Comparison of ENCODE assay signal across 21 cellular contexts in the genomic region with DNA sequence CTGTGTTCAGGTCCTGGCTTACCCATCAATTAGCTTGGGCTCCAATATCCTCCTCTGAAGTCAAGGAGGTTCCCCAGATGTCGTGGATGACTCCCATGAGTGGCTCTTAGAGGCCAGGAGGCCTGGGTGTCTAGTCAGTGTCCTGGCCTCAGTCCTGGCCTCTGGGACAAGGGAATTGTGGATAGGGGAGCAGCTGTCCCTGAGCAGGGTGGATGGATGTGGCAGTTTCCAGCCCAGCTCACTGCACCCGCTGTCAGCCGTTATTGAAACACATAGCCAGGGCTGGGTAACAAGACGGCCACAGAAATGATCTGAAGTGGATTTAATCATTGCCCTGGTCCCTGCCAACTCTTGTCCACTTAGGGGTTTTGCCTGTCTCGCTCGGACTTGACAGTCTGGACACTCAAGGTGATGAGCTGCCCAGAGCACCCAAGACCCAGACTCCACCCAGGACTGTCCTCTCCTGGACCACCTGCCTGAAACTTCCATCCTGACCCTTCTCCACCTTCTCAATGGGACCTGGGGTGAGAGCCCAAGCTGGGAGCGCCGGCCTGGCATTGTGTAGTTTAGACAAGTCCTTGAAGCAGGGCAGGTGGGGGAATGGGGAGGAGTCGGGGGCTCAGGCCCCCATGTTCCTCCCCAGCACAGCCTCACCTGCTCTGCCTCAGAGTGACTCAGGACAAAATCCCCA.
DNase-seq lines count a peak whose midpoint lies in the region; ATAC-seq and TF ChIP-seq lines count a peak whose summit lies in the region.
"Had no signal": no experiment of that assay in that cellular context is flagged by ENCODE, and none has a peak within 500 bp of the region (broad histone marks: within the 10 kb centered on the region; RNA-seq: fewer than 3 reads in every experiment).

No MANE protein-coding gene starts in this region.

- H3K27me3 Mint-ChIP-seq in CD4-positive, CD25-positive, alpha-beta regulatory T cell: peaks cover 15% of the 10 kb centered on the region
- H3K27me3 Mint-ChIP-seq in CD4-positive, alpha-beta memory T cell: peaks cover 0 to 5% of the 10 kb centered on the region in 2 donors
- peaks cover 29% of the 10 kb centered on the region for H3K27me3 Mint-ChIP-seq in chondrocyte (ENCODE audit: low read depth)

- POLR2A ChIA-PET in CD4-positive, alpha-beta memory T cell (lab: Charles Lee; ENCODE audit: partially characterized antibody): interaction anchor here (3.6 kb wide), 1 partner anchor 104 kb away, joined by 33 read pairs; no protein-coding TSS in a partner anchor

- H4K91ac ChIP-seq in neuronal stem cell (ENCODE audit: low read depth, low read length, poor library complexity): no peak overlapping the region

- CTCF ChIA-PET in CD4-positive, alpha-beta memory T cell (lab: Charles Lee; ENCODE audit: partially characterized antibody): interaction anchor here (1.0 to 1.6 kb wide), 2 partner anchors 14 to 116 kb away, joined by 3 to 5 read pairs; no protein-coding TSS in a partner anchor

- intact Hi-C loops in CD4-positive, alpha-beta memory T cell (cut with micrococcal nuclease): loop anchor here (5.0 kb wide), 1 partner anchor 104 kb away; no protein-coding TSS in a partner anchor

- H3K4me3 ChIP-seq in CD4-positive, CD25-positive, alpha-beta regulatory T cell (ENCODE audit: low read depth, low read length): no peak overlapping the region
- no peak overlapping the region for H3K4me3 ChIP-seq in CD4-positive, alpha-beta memory T cell (ENCODE audit: low read length in 2 of 2)
- no peak overlapping the region for H3K4me3 ChIP-seq in neuronal stem cell (ENCODE audit: low read length in 2 of 2)
- H3K4me3 ChIP-seq: PC-9 had no signal

- H3K4ac ChIP-seq in neuronal stem cell (ENCODE audit: low read length): no peak overlapping the region

- peaks cover 0 to 2% (median 0%) of the 10 kb centered on the region in 7 donors for H3K9me3 Mint-ChIP-seq in CD4-positive, CD25-positive, alpha-beta regulatory T cell
- H3K9me3 Mint-ChIP-seq in CD4-positive, alpha-beta memory T cell: no peaks in the 10 kb centered on the region
- no peaks in the 10 kb centered on the region for H3K9me3 Mint-ChIP-seq in chondrocyte (ENCODE audit: low read depth)

- H3K79me1 ChIP-seq in neuronal stem cell (ENCODE audit: low read depth, low read length): no peaks in the 10 kb centered on the region

- H2BK5ac ChIP-seq in neuronal stem cell (ENCODE audit: low read length): no peak overlapping the region

- no peaks in the 10 kb centered on the region for H3K36me3 ChIP-seq in CD4-positive, CD25-positive, alpha-beta regulatory T cell (ENCODE audit: control insufficient read depth, insufficient read depth, low read length)
- no peaks in the 10 kb centered on the region for H3K36me3 ChIP-seq in CD4-positive, alpha-beta memory T cell (ENCODE audit: insufficient read depth, low read length)
- no peaks in the 10 kb centered on the region for H3K36me3 ChIP-seq in neuronal stem cell (replicated peaks in 1 of 2; ENCODE audit: control insufficient read depth in 2 of 2, insufficient read depth in 2 of 2, low read length in 2 of 2)

- no peak overlapping the region for H3K4me2 ChIP-seq in neuronal stem cell (ENCODE audit: insufficient read depth, low read length, poor library complexity, severe bottlenecking)
- H3K4me2 ChIP-seq: KMS-11, PC-9 had no signal

- H3K18ac ChIP-seq in neuronal stem cell (ENCODE audit: low read length): peak overlapping the region; percentile 36

- H3K27me3 ChIP-seq in CD4-positive, CD25-positive, alpha-beta regulatory T cell (ENCODE audit: control insufficient read depth, insufficient read depth, low read length): no peaks in the 10 kb centered on the region
- H3K27me3 ChIP-seq in CD4-positive, alpha-beta memory T cell (ENCODE audit: insufficient read depth, low read length): no peaks in the 10 kb centered on the region
- H3K27me3 ChIP-seq in neuronal stem cell (ENCODE audit: control insufficient read depth in 3 of 3, insufficient read depth in 3 of 3, low read depth in 1 of 3, low read length in 3 of 3): peaks cover 0 to 16% (median 0%) of the 10 kb centered on the region in 3 experiments

- H2BK15ac ChIP-seq in neuronal stem cell (ENCODE audit: low read length): peak overlapping the region; percentile 93

- H2AK5ac ChIP-seq in neuronal stem cell (ENCODE audit: low read depth, low read length): peak overlapping the region; percentile 62

- peak overlapping the region in 2 of 3 donors; percentile 68 to 71 for H3K27ac Mint-ChIP-seq in CD4-positive, CD25-positive, alpha-beta regulatory T cell
- peak overlapping the region; percentile 52 to 95 (median 89) for H3K27ac Mint-ChIP-seq in CD4-positive, alpha-beta memory T cell
- H3K27ac Mint-ChIP-seq in chondrocyte (ENCODE audit: unreplicated experiment): no peak overlapping the region
- H3K27ac Mint-ChIP-seq: B cell, IgD-negative memory B cell had no signal

- no peak overlapping the region for H2BK12ac ChIP-seq in neuronal stem cell (ENCODE audit: low read length)

- WGBS in neuronal stem cell (ENCODE audit: extremely low coverage in 2 of 2, insufficient read length in 2 of 2, insufficient replicate concordance in 1 of 2), 2 donors: no CpG with 5 or more reads among the region's 9 CpGs

- no peak overlapping the region for H2BK120ac ChIP-seq in neuronal stem cell (ENCODE audit: low read depth, low read length)

- peak overlapping the region in 1 of 4 donors; percentile 38 for H3K4me3 Mint-ChIP-seq in CD4-positive, CD25-positive, alpha-beta regulatory T cell
- peak overlapping the region in 2 of 8 donors; percentile 69 to 80 for H3K4me3 Mint-ChIP-seq in CD4-positive, alpha-beta memory T cell
- no peak overlapping the region for H3K4me3 Mint-ChIP-seq in chondrocyte (ENCODE audit: unreplicated experiment)
- H3K4me3 Mint-ChIP-seq: B cell, IgD-negative memory B cell had no signal

- H3K27ac ChIP-seq in CD4-positive, CD25-positive, alpha-beta regulatory T cell (ENCODE audit: insufficient read depth, low read length, poor library complexity, severe bottlenecking): peak overlapping the region; percentile 65
- H3K27ac ChIP-seq in CD4-positive, alpha-beta memory T cell (ENCODE audit: low read depth, low read length): peak overlapping the region; percentile 40
- H3K27ac ChIP-seq in neuronal stem cell (replicated peaks; ENCODE audit: low read length): no peak overlapping the region
- H3K27ac ChIP-seq: HL-60, KMS-11, PC-9 had no signal

- DNase-seq in CD4-positive, CD25-positive, alpha-beta regulatory T cell: no peak
- no peak for DNase-seq in CD4-positive, alpha-beta memory T cell
- DNase-seq in chondrocyte (ENCODE audit: low spot score) (peak; percentile 61), neuronal stem cell (ENCODE audit: low spot score) (no peak), globus pallidus (ENCODE audit: low spot score) (no peak)
- DNase-seq: GOT3, HCEC 1CT, NCI-H1048, NCI-H1417, NCI-H1694, NCI-H2029 treated with DMSO at 0.1 percent for 48 hours, NCI-H446 treated with DMSO at 0.1 percent for 48 hours, NCI-H526, PC-9, SHP77 treated with DMSO at 0.1 percent for 48 hours had no signal

- peaks cover 5 to 63% (median 22%) of the 10 kb centered on the region in 4 donors for H3K4me1 Mint-ChIP-seq in CD4-positive, CD25-positive, alpha-beta regulatory T cell
- H3K4me1 Mint-ChIP-seq in CD4-positive, alpha-beta memory T cell: peaks cover 27 to 86% (median 63%) of the 10 kb centered on the region in 4 donors
- H3K4me1 Mint-ChIP-seq in chondrocyte (ENCODE audit: low read depth): peaks cover 7% of the 10 kb centered on the region
- H3K4me1 Mint-ChIP-seq: B cell had no signal

- no peak for ATAC-seq in CD4-positive, CD25-positive, alpha-beta regulatory T cell (ENCODE audit: low read depth in 2 of 2)
- no peak for ATAC-seq in GM18861 (IDR thresholded peaks at IDR 0.05; ENCODE audit: unreplicated experiment)
- ATAC-seq in HG03521 (IDR thresholded peaks at IDR 0.05; ENCODE audit: unreplicated experiment): no peak

- no peak overlapping the region for H3K9ac ChIP-seq in neuronal stem cell (ENCODE audit: low read depth, low read length, poor library complexity)
- H3K9ac ChIP-seq: KMS-11 had no signal

- TF ChIP-seq CTCF in chondrocyte (IDR thresholded peaks at IDR 0.05): no peak

- no peaks in the 10 kb centered on the region for H3K36me3 Mint-ChIP-seq in CD4-positive, CD25-positive, alpha-beta regulatory T cell
- no peaks in the 10 kb centered on the region for H3K36me3 Mint-ChIP-seq in CD4-positive, alpha-beta memory T cell
- H3K36me3 Mint-ChIP-seq in chondrocyte (ENCODE audit: low read depth): no peaks in the 10 kb centered on the region
- H3K36me3 Mint-ChIP-seq: IgD-negative memory B cell had no signal

- no peak overlapping the region for H3K14ac ChIP-seq in neuronal stem cell (ENCODE audit: low read length)

- no peak overlapping the region for H4K8ac ChIP-seq in neuronal stem cell (ENCODE audit: low read depth, low read length)

- no peaks in the 10 kb centered on the region for H3K9me3 ChIP-seq in CD4-positive, CD25-positive, alpha-beta regulatory T cell (ENCODE audit: control insufficient read depth in 2 of 2, low read length in 2 of 2)
- no peaks in the 10 kb centered on the region for H3K9me3 ChIP-seq in CD4-positive, alpha-beta memory T cell (ENCODE audit: control insufficient read depth in 1 of 2, low read length in 2 of 2)
- H3K9me3 ChIP-seq in neuronal stem cell (replicated peaks in 1 of 2; ENCODE audit: control insufficient read depth in 2 of 2, insufficient read depth in 1 of 2, low read depth in 1 of 2, low read length in 2 of 2): no peaks in the 10 kb centered on the region

- peaks cover 25% of the 10 kb centered on the region for H3K4me1 ChIP-seq in CD4-positive, CD25-positive, alpha-beta regulatory T cell (ENCODE audit: control insufficient read depth, insufficient read depth, low read length, poor library complexity, severe bottlenecking)
- H3K4me1 ChIP-seq in CD4-positive, alpha-beta memory T cell (ENCODE audit: insufficient read depth, low read length): peaks cover 78% of the 10 kb centered on the region
- peaks cover 0 to 7% of the 10 kb centered on the region in 2 donors for H3K4me1 ChIP-seq in neuronal stem cell (ENCODE audit: control insufficient read depth in 2 of 2, insufficient read depth in 1 of 2, low read depth in 1 of 2, low read length in 2 of 2)

- H2AFZ ChIP-seq in neuronal stem cell (ENCODE audit: low read length): no peak overlapping the region
- H2AFZ ChIP-seq: PC-9 had no signal

- H3K23ac ChIP-seq in neuronal stem cell (ENCODE audit: low read depth, low read length, poor library complexity): no peak overlapping the region
